In the genomic region with DNA sequence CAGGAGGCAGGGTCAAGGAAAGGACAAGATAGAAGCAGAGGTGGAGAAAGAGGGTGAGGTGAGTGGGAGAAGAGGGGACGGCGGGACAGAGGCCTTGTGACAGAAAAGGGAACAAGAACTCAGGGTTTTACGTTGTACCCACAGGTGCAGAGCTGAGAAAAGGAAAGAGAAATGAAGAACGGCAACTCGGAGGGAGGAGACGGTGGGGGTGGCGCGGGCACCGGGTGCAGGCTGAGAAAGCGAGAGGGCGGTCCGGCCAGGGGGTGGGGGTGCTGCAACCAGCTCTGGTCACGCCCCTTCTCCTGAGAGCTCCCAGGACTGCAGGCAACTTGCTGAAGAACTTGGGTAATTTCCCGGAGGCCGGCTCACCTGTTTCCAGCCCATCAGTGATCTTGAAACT, we compare ENCODE assay signal across 8 cellular contexts.
DNase-seq lines count a peak whose midpoint lies in the region; ATAC-seq and TF ChIP-seq lines count a peak whose summit lies in the region.

No MANE protein-coding gene starts in this region.

- peak overlapping the region; percentile 38 for H3K4me3 ChIP-seq in GM12865 (ENCODE audit: low read depth, low read length)
- peak overlapping the region; percentile 73 for H3K4me3 ChIP-seq in OCI-LY7 (ENCODE audit: low read depth, low read length, poor library complexity, severe bottlenecking)
- peak overlapping the region; percentile 8 for H3K4me3 ChIP-seq in suprapubic skin

- whole genome bisulfite sequencing in suprapubic skin: 11% methylated on average over 15 of the region's 15 CpGs

- peak overlapping the region; percentile 52; the same call in 1 of the 2 replicates for H2AFZ ChIP-seq in OCI-LY7 (ENCODE audit: low read length)

- DNase-seq in GM12865 (ENCODE audit: low read depth) (peak; percentile 95), OCI-LY7 (ENCODE audit: low spot score) (peak; percentile 94), naive B cell (peak; percentile 94), suprapubic skin (ENCODE audit: low spot score in 2 of 2) (no peak), superior temporal gyrus (ENCODE audit: extremely low spot score) (no peak), AG08396 (ENCODE audit: low spot score) (no peak)
- DNase-seq in activated naive CD4-positive, alpha-beta T cell treated with anti-CD3 and anti-CD28 coated beads, Interleukin-2, amount 50 U/mL, for 16 hours: peak; percentile 94

- no peaks in the 10 kb centered on the region for H3K27me3 Mint-ChIP-seq in naive B cell

- peaks cover 0 to under 1% of the 10 kb centered on the region in 2 donors for H3K36me3 Mint-ChIP-seq in naive B cell

- H3K79me2 ChIP-seq in OCI-LY7 (ENCODE audit: insufficient read depth, low read depth, low read length): peaks cover 14% of the 10 kb centered on the region; the same call in 1 of the 2 replicates

- intact Hi-C loops in OCI-LY7 (cut with micrococcal nuclease; ENCODE audit: unreplicated experiment): loop anchor here (1.0 to 2.0 kb wide), 3 partner anchors 65 to 176 kb away; partner anchors contain the start of gene CARD11

- peak overlapping the region; percentile 84 to 97 (median 94) for H3K4me3 Mint-ChIP-seq in naive B cell

- no peak for TF ChIP-seq POLR2A in suprapubic skin (IDR thresholded peaks at IDR 0.05)

- BruUV-seq in OCI-LY7 (replicated peaks; lab: Mats Ljungman, UMichigan): no TSS peak

- CTCF ChIA-PET in OCI-LY7 (lab: Charles Lee; ENCODE audit: unreplicated experiment): interaction anchor here (0.6 kb wide), 1 partner anchor 59 kb away, joined by 9 read pairs; no protein-coding TSS in a partner anchor

- H3K9me2 ChIP-seq in OCI-LY7 (ENCODE audit: insufficient read depth, low read length): no peaks in the 10 kb centered on the region

- no peak for TF ChIP-seq EP300 in suprapubic skin (IDR thresholded peaks at IDR 0.05)

- H4K20me1 ChIP-seq in OCI-LY7 (ENCODE audit: insufficient read depth, low read length): no peaks in the 10 kb centered on the region

- H3K9me3 ChIP-seq in OCI-LY7 (ENCODE audit: low read length) (no peaks in the 10 kb centered on the region), suprapubic skin (no peaks in the 10 kb centered on the region)

- peak overlapping the region; percentile 91 to 100 (median 99) for H3K27ac Mint-ChIP-seq in naive B cell

- H3K36me3 ChIP-seq in OCI-LY7 (ENCODE audit: insufficient read depth, low read length): peaks cover 13% of the 10 kb centered on the region
- H3K36me3 ChIP-seq in suprapubic skin: no peaks in the 10 kb centered on the region

- no peaks in the 10 kb centered on the region for H3K9me3 Mint-ChIP-seq in naive B cell

- H3K4me1 ChIP-seq in OCI-LY7 (ENCODE audit: insufficient read depth, low read length, poor library complexity, severe bottlenecking) (peaks cover 66% of the 10 kb centered on the region), suprapubic skin (peaks cover 6% of the 10 kb centered on the region)

- ATAC-seq in HG02571 (IDR thresholded peaks at IDR 0.05; ENCODE audit: unreplicated experiment): peak; percentile 86
- peak; percentile 84 to 85 for ATAC-seq in naive B cell (ENCODE audit: low read depth in 2 of 2)

- H3K4me2 ChIP-seq in OCI-LY7 (ENCODE audit: low read length): peak overlapping the region; percentile 99

- peaks cover 50 to 91% (median 85%) of the 10 kb centered on the region in 3 donors for H3K4me1 Mint-ChIP-seq in naive B cell

- POLR2A ChIA-PET in OCI-LY7 (lab: Charles Lee): interaction anchor here (0.6 to 3.2 kb wide), 6 partner anchors 13 to 214 kb away, joined by 3 to 23 read pairs (median 4); no protein-coding TSS in a partner anchor

- H3K27me3 ChIP-seq in suprapubic skin: peaks cover 36% of the 10 kb centered on the region

- TF ChIP-seq CTCF in GM12865 (IDR thresholded peaks at IDR 0.05; ENCODE audit: insufficient read depth, low read depth, low read length, missing control alignments) (no peak), OCI-LY7 (conservative IDR thresholded peaks at IDR 0.05; ENCODE audit: low read length) (no peak), suprapubic skin (IDR thresholded peaks at IDR 0.05) (no peak)

- H3K27ac ChIP-seq in OCI-LY7 (ENCODE audit: low read depth, low read length, poor library complexity, severe bottlenecking): peak overlapping the region; percentile 90
- no peak overlapping the region for H3K27ac ChIP-seq in suprapubic skin

Comparison
In these comparisons a context has a peak if more than half of its experiments do, and no peak if none do; other contexts are left out.
1. DNase-seq: peak in GM12865 (single experiment), OCI-LY7 (single experiment), activated naive CD4-positive, alpha-beta T cell treated with anti-CD3 and anti-CD28 coated beads, Interleukin-2, amount 50 U/mL, for 16 hours (single experiment) and naive B cell (single experiment); none in suprapubic skin (0 of 2), superior temporal gyrus (single experiment) and AG08396 (single experiment).
2. H3K4me3 ChIP-seq: peak in every context shown above with its lines; median percentile 73 in OCI-LY7; 38 in GM12865; 8 in suprapubic skin.